ENCODE assay signal across 13 cellular contexts in genomic region chr11:89065671-89066201, GRCh38. TPM values are rescaled to one million over a fixed set of nuclear protein-coding genes. Genes with fewer than 3 reads are reported as not detected.
DNase-seq lines count a peak whose midpoint lies in the region; FAIRE-seq and TF ChIP-seq lines count a peak whose summit lies in the region.
"Not testable (repeated sequence)": the region's sequence is repeated elsewhere in the genome, so short reads cannot be mapped to it uniquely, and the experiment has no call there.
"Had no signal": no experiment of that assay in that cellular context is flagged by ENCODE, and none has a peak within 500 bp of the region (broad histone marks: within the 10 kb centered on the region; RNA-seq: fewer than 3 reads in every experiment).

Gene GRM5, minus strand, starts transcription at chr11:89065982. Its CDS starts 18,110 bp downstream, at chr11:89047872.

- intact Hi-C loops in testis (cut with DNase I; ENCODE audit: low total_unique reads), result not testable (repeated sequence)

- not testable (repeated sequence) for FAIRE-seq in astrocyte (lab: Jason Lieb, UNC)

- peak within 1 kb of the TSS; percentile 66 for H3K4me3 Mint-ChIP-seq in astrocyte (ENCODE audit: unreplicated experiment)
- peak within 1 kb of the TSS; percentile 75 for H3K4me3 Mint-ChIP-seq in neural progenitor cell

- not testable (repeated sequence) for H3K4me1 ChIP-seq in ES-I3 (ENCODE audit: insufficient read depth, low read length); astrocyte (ENCODE audit: insufficient read depth, low read length); iPS-20b (ENCODE audit: insufficient read depth, low read length); neural progenitor cell; testis

- not testable (repeated sequence) for TF ChIP-seq CTCF in astrocyte (IDR thresholded peaks at IDR 0.05; ENCODE audit: insufficient read depth, low read depth, low read length); epithelial cell of esophagus (IDR thresholded peaks at IDR 0.05; ENCODE audit: insufficient read depth, low read depth, low read length, missing control alignments); testis (IDR thresholded peaks at IDR 0.05)
- TF ChIP-seq CTCF in neural progenitor cell (IDR thresholded peaks at IDR 0.05), result peak; percentile 11

- not testable (repeated sequence) for H3K27ac ChIP-seq in astrocyte (ENCODE audit: low read depth, low read length); iPS-20b (ENCODE audit: low read length); neural progenitor cell; testis

- not testable (repeated sequence) for H3F3A ChIP-seq in neural progenitor cell (ENCODE audit: low read depth)

- TF ChIP-seq POLR2A in testis (IDR thresholded peaks at IDR 0.05), result not testable (repeated sequence)

- H3K36me3 Mint-ChIP-seq in astrocyte (ENCODE audit: low read depth, unreplicated experiment); neural progenitor cell: not testable (repeated sequence)

- H3K9me3 Mint-ChIP-seq in astrocyte (ENCODE audit: unreplicated experiment); neural progenitor cell: not testable (repeated sequence)

- not testable (repeated sequence) for H3K79me2 ChIP-seq in astrocyte (ENCODE audit: insufficient read depth, low read length); neural progenitor cell (ENCODE audit: low read depth)

- H3K27ac Mint-ChIP-seq in astrocyte (ENCODE audit: unreplicated experiment); neural progenitor cell: not testable (repeated sequence)

- not testable (repeated sequence) for H3K9me3 ChIP-seq in ES-I3 (ENCODE audit: control insufficient read depth, insufficient read depth, low read length); astrocyte (ENCODE audit: insufficient read depth, low read depth, low read length); iPS-20b (ENCODE audit: insufficient read depth, low read depth, low read length); neural progenitor cell (ENCODE audit: low read depth); testis

- DNase-seq in NCI-H1417 (lab: John Stamatoyannopoulos, UW) (peak in 2 of 3 experiments; percentile 79 to 86), SK-N-DZ (ENCODE audit: low spot score) (peak; percentile 61), epithelial cell of esophagus (ENCODE audit: low read depth) (peak; percentile 2), neural progenitor cell (ENCODE audit: low spot score) (peak; percentile 68), testis (peak; percentile 14)
- DNase-seq in astrocyte (ENCODE audit: low read depth), result not testable (repeated sequence)

- H3K4me2 ChIP-seq in astrocyte (ENCODE audit: low read length) (peak within 1 kb of the TSS; percentile 78), neural progenitor cell (peak within 1 kb of the TSS; percentile 81)

- 0 to 2% methylated on average over 6 to 31 of the region's 46 CpGs for WGBS in testis, 2 donors

- not testable (repeated sequence) for H3K36me3 ChIP-seq in ES-I3 (ENCODE audit: insufficient read depth, low read length); astrocyte (ENCODE audit: insufficient read depth, low read length); iPS-20b (ENCODE audit: insufficient read depth, low read depth, low read length); neural progenitor cell; testis (ENCODE audit: low read depth, missing control alignments)

- H3K27me3 Mint-ChIP-seq in astrocyte (ENCODE audit: low read depth, unreplicated experiment), result peaks cover 57% of the 10 kb centered on the region
- H3K27me3 Mint-ChIP-seq in neural progenitor cell (ENCODE audit: insufficient read depth, low read depth), result peaks cover 43% of the 10 kb centered on the region

- H3K4me1 Mint-ChIP-seq in astrocyte (ENCODE audit: low read depth, unreplicated experiment), result not testable (repeated sequence)
- peaks cover 17% of the 10 kb centered on the region for H3K4me1 Mint-ChIP-seq in neural progenitor cell

- H3K27me3 ChIP-seq in astrocyte (ENCODE audit: insufficient read depth, low read length) (peaks cover 11% of the 10 kb centered on the region), iPS-20b (ENCODE audit: insufficient read depth, low read length) (peaks cover 67% of the 10 kb centered on the region), neural progenitor cell (peaks cover 81% of the 10 kb centered on the region)
- not testable (repeated sequence) for H3K27me3 ChIP-seq in testis

- H3K9ac ChIP-seq in ES-I3 (ENCODE audit: low read depth, low read length), result peak within 1 kb of the TSS; percentile 38; the same call in 1 of the 2 replicates
- H3K9ac ChIP-seq in astrocyte (ENCODE audit: low read length); iPS-20b (ENCODE audit: low read depth, low read length); neural progenitor cell: not testable (repeated sequence)

- H2AFZ ChIP-seq in astrocyte (ENCODE audit: low read depth, low read length), result not testable (repeated sequence)
- peak within 1 kb of the TSS; percentile 82 for H2AFZ ChIP-seq in neural progenitor cell (replicated peaks)

- not testable (repeated sequence) for H4K20me1 ChIP-seq in astrocyte (ENCODE audit: insufficient read depth, low read length)
- peaks cover 13% of the 10 kb centered on the region for H4K20me1 ChIP-seq in neural progenitor cell (ENCODE audit: low read depth)

- H3K4me3 ChIP-seq in astrocyte (ENCODE audit: insufficient read depth, low read depth, low read length) (peak within 1 kb of the TSS; percentile 17), iPS-20b (ENCODE audit: low read length) (peak within 1 kb of the TSS; percentile 54; the same call in 1 of the 2 replicates), neural progenitor cell (peak within 1 kb of the TSS; percentile 41), testis (peak within 1 kb of the TSS; percentile 9 to 36)
- H3K4me3 ChIP-seq in epithelial cell of esophagus (ENCODE audit: low read length), result not testable (repeated sequence)

RNA-seq across cellular contexts. Expression of gene GRM5, which starts in this region (rescaled TPM):
- 0.10 and 0.30 TPM in 2 replicates for polyA plus RNA-seq in SK-N-DZ (2014; cell fraction: cytosol; rRNA removed)
- polyA plus RNA-seq in SK-N-DZ (2014; cell fraction: nucleus; rRNA removed), result 0.06 and 0.12 TPM in 2 replicates
- 0.30 and 0.70 TPM in 2 replicates for total RNA-seq in astrocyte
- 0.03 TPM in 1 of 2 replicates, not detected in the other for total RNA-seq in neural progenitor cell (ENCODE audit: low replicate concordance)
- total RNA-seq in testis, result 1 to 10 TPM; 2.3 to 4.9 TPM
- 2.8 TPM for polyA plus RNA-seq in testis (ENCODE audit: insufficient read depth, low read depth, low replicate concordance)
- total RNA-seq: CD8-positive, alpha-beta T cell; MCF 10A; naive thymus-derived CD4-positive, alpha-beta T cell had no signal
- polyA plus RNA-seq: keratinocyte; naive thymus-derived CD4-positive, alpha-beta T cell; small intestine had no signal

Comparison
In these comparisons a context has a peak if more than half of its experiments do, and no peak if none do; other contexts are left out.
1. Peak in DNase-seq, H3K4me3 ChIP-seq and H3K4me2 ChIP-seq in neural progenitor cell; RNA of the gene not detected or under 1 TPM.